In genomic region chr11:26324270-26324669, GRCh38 we compare ENCODE assay signal across 29 cellular contexts. TPM values are rescaled to one million over a fixed set of nuclear protein-coding genes. Genes with fewer than 3 reads are reported as not detected.
"Had no signal": no experiment of that assay in that cellular context is flagged by ENCODE, and none has a peak within 500 bp of the region (broad histone marks: within the 10 kb centered on the region; RNA-seq: fewer than 3 reads in every experiment).

No MANE protein-coding gene starts in this region.

- DNase-seq: cortex of kidney; effector CD8-positive, alpha-beta T cell; effector memory CD8-positive, alpha-beta T cell; endodermal cell; esophagus squamous epithelium; foreskin fibroblast; foreskin melanocyte; gastrocnemius medialis; glutamatergic neuron; head of caudate nucleus; heart right ventricle; hippocampal formation; left cardiac atrium; left lung; left ventricle myocardium superior; lower lobe of right lung; mesenchymal stem cell; midbrain; naive thymus-derived CD4-positive, alpha-beta T cell had no signal

- ATAC-seq: effector memory CD8-positive, alpha-beta T cell; esophagus mucosa; gastrocnemius medialis; heart right ventricle; left cardiac atrium; left lung; left ventricle myocardium superior; lower lobe of right lung; naive thymus-derived CD4-positive, alpha-beta T cell had no signal

- H3K9me3 ChIP-seq: esophagus squamous epithelium, gastrocnemius medialis, heart right ventricle, left lung, lower lobe of right lung had no signal

- H3K4me1 ChIP-seq: gastrocnemius medialis, heart right ventricle, left lung, lower lobe of right lung had no signal

- H3K4me3 ChIP-seq: esophagus squamous epithelium, gastrocnemius medialis, heart right ventricle, left lung, lower lobe of right lung had no signal

- H3K27me3 ChIP-seq: gastrocnemius medialis, left lung had no signal

- H3K36me3 ChIP-seq: esophagus squamous epithelium, gastrocnemius medialis, heart right ventricle, left lung, lower lobe of right lung had no signal

- H3K27ac ChIP-seq: epithelial cell of prostate, esophagus squamous epithelium, gastrocnemius medialis, heart right ventricle, left lung, lower lobe of right lung had no signal

- FAIRE-seq: colon, endometrium, islet of Langerhans, keratinocyte had no signal

RNA-seq across cellular contexts. Expression of gene ANO3, which starts 7.7 kb away (rescaled TPM):
- total RNA-seq: dermis microvascular lymphatic vessel endothelial cell; endodermal cell; esophagus mucosa; esophagus squamous epithelium; kidney epithelial cell; left ventricle myocardium superior; lung microvascular endothelial cell; mononuclear cell; naive thymus-derived CD4-positive, alpha-beta T cell had no signal
- polyA plus RNA-seq: naive thymus-derived CD4-positive, alpha-beta T cell had no signal
